28 cellular contexts compared by ENCODE assay signal in genomic region chr12:13062669-13063068, GRCh38. TPM values are rescaled to one million over a fixed set of nuclear protein-coding genes. Genes with fewer than 3 reads are reported as not detected.
"Had no signal": no experiment of that assay in that cellular context is flagged by ENCODE, and none has a peak within 500 bp of the region (broad histone marks: within the 10 kb centered on the region; RNA-seq: fewer than 3 reads in every experiment).

No MANE protein-coding gene starts in this region.

- H3K4me3 Mint-ChIP-seq: dendritic cell treated with granulocyte-macrophage colony-stimulating factor and Interleukin-4, amounts not matched to agents 40 ng/mL and 50 ng/mL, for 4 days; memory B cell; naive thymus-derived CD8-positive, alpha-beta T cell; nephron progenitor cell; stimulated activated naive CD8-positive, alpha-beta T cell treated with anti-CD3 and anti-CD28 coated beads, Interleukin-15, amount 100 ng/mL, for 72 hours had no signal

- DNase-seq: central memory CD4-positive, alpha-beta T cell; colonic mucosa; effector memory CD4-positive, alpha-beta T cell; erythroblast; esophagus squamous epithelium; foreskin melanocyte; left ventricle myocardium superior; lower lobe of right lung; naive thymus-derived CD8-positive, alpha-beta T cell; nephron progenitor cell; ovary; stimulated activated CD4-positive, alpha-beta T cell treated with anti-CD3 and anti-CD28 coated beads, Interleukin-12 subunit alpha, Interleukin-12 subunit beta, amount 100 ng/mL, for 4 hours; stimulated activated CD4-positive, alpha-beta T cell treated with anti-CD3 and anti-CD28 coated beads, Interleukin-1b, Interleukin-23, amount 100 ng/mL, for 48 hours; stimulated activated CD4-positive, alpha-beta T cell treated with anti-CD3 and anti-CD28 coated beads, Interleukin-4, amount 100 ng/mL, for 1 hour; stimulated activated CD8-positive, alpha-beta memory T cell treated with anti-CD3 and anti-CD28 coated beads, Interleukin-4, amount 100 ng/mL, for 48 hours; stimulated activated naive CD4-positive, alpha-beta T cell; stimulated activated naive CD8-positive, alpha-beta T cell treated with anti-CD3 and anti-CD28 coated beads, Interleukin-15, amount 100 ng/mL, for 72 hours; thyroid gland; trophoblast cell had no signal

- H3K27me3 Mint-ChIP-seq: dendritic cell treated with granulocyte-macrophage colony-stimulating factor and Interleukin-4, amounts not matched to agents 40 ng/mL and 50 ng/mL, for 4 days; memory B cell; naive thymus-derived CD8-positive, alpha-beta T cell; progenitor cell of endocrine pancreas; stimulated activated naive CD8-positive, alpha-beta T cell treated with anti-CD3 and anti-CD28 coated beads, Interleukin-15, amount 100 ng/mL, for 72 hours had no signal

- H3K27ac ChIP-seq: colonic mucosa, lower lobe of right lung, ovary, right atrium auricular region, thyroid gland had no signal

- H3K4me1 Mint-ChIP-seq: memory B cell; nephron progenitor cell; stimulated activated naive CD8-positive, alpha-beta T cell treated with anti-CD3 and anti-CD28 coated beads, Interleukin-15, amount 100 ng/mL, for 72 hours had no signal

- H3K27ac Mint-ChIP-seq: dendritic cell treated with granulocyte-macrophage colony-stimulating factor and Interleukin-4, amounts not matched to agents 40 ng/mL and 50 ng/mL, for 4 days; memory B cell; naive thymus-derived CD8-positive, alpha-beta T cell; nephron progenitor cell; progenitor cell of endocrine pancreas; stimulated activated naive CD8-positive, alpha-beta T cell treated with anti-CD3 and anti-CD28 coated beads, Interleukin-15, amount 100 ng/mL, for 72 hours had no signal

- H3K9me3 Mint-ChIP-seq: dendritic cell treated with granulocyte-macrophage colony-stimulating factor and Interleukin-4, amounts not matched to agents 40 ng/mL and 50 ng/mL, for 4 days; memory B cell; naive thymus-derived CD8-positive, alpha-beta T cell; nephron progenitor cell; stimulated activated naive CD8-positive, alpha-beta T cell treated with anti-CD3 and anti-CD28 coated beads, Interleukin-15, amount 100 ng/mL, for 72 hours had no signal

- ATAC-seq: left ventricle myocardium superior; lower lobe of right lung; naive thymus-derived CD8-positive, alpha-beta T cell; sciatic nerve; stimulated activated naive CD8-positive, alpha-beta T cell treated with anti-CD3 and anti-CD28 coated beads, Interleukin-15, amount 100 ng/mL, for 72 hours had no signal

RNA-seq across cellular contexts. Expression of gene GSG1, which starts 40.8 kb away (rescaled TPM):
- total RNA-seq: chondrocyte; colonic mucosa; esophagus squamous epithelium; glomerular endothelial cell; left ventricle myocardium superior; lower lobe of right lung; naive thymus-derived CD8-positive, alpha-beta T cell; ovary; right atrium auricular region; sciatic nerve; smooth muscle cell; temporal lobe had no signal
